8 cellular contexts compared by ENCODE assay signal in the genomic region with DNA sequence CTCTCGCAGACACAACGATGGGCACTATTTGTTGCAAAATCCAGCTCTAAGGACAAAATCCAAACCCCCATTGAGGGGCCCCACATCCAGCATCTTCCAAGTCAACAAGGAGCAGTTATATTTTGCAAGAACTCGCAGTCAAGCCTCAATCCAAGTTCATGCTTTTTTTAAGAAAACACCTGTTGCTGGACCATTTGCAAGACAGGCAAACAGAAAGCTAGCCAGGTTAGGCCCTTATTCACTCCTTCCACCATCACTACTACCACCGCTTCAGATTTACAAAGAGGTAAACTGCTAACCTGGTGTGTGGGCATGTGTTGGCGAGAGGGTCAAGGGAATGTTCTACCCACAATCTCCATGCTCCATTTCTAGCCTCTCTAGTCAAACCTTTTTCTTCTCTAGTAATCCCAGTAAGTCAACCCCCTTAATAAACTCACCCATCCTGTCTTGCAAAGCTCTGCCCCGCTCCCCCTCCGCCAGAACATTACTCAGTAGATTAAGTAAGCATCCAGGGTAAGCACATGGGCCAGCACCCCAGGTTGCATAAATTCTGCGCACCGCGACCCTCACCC. TPM values are rescaled to one million over a fixed set of nuclear protein-coding genes. Genes with fewer than 3 reads are reported as not detected.
DNase-seq lines count a peak whose midpoint lies in the region; ATAC-seq and TF ChIP-seq lines count a peak whose summit lies in the region.

No MANE protein-coding gene starts in this region.

- no peak for DNase-seq in activated naive CD4-positive, alpha-beta T cell treated with anti-CD3 and anti-CD28 coated beads, Interleukin-2, amount 10 ng/mL, durations not matched to agents 7 days and 5 days
- DNase-seq in activated naive CD4-positive, alpha-beta T cell treated with Interleukin-2 at 50 U/mL for 16 hours, result no peak
- DNase-seq in activated naive CD8-positive, alpha-beta T cell treated with anti-CD3 and anti-CD28 coated beads, Interleukin-2, amount 50 U/mL, for 24 hours, result no peak
- DNase-seq in tibial nerve (ENCODE audit: low spot score in 2 of 2) (no peak), NCI-H446 (lab: John Stamatoyannopoulos, UW) (no peak), cerebellar cortex (ENCODE audit: low spot score) (no peak)

- CTCF ChIA-PET in activated naive CD4-positive, alpha-beta T cell treated with anti-CD3 and anti-CD28 coated beads, Interleukin-2, amount 10 ng/mL, durations not matched to agents 7 days and 5 days (lab: Charles Lee), result interaction anchor here (1.4 to 1.9 kb wide), 4 partner anchors 9 to 241 kb away, joined by 3 to 5 read pairs (median 4); no protein-coding TSS in a partner anchor

- H3K36me3 Mint-ChIP-seq in activated naive CD4-positive, alpha-beta T cell treated with anti-CD3 and anti-CD28 coated beads, Interleukin-2, amount 10 ng/mL, durations not matched to agents 7 days and 5 days, result no peaks in the 10 kb centered on the region
- H3K36me3 Mint-ChIP-seq in activated naive CD8-positive, alpha-beta T cell treated with anti-CD3 and anti-CD28 coated beads, Interleukin-2, amount 50 U/mL, for 24 hours (ENCODE audit: low read depth), result peaks cover 6% of the 10 kb centered on the region

- H3K27ac Mint-ChIP-seq in activated naive CD4-positive, alpha-beta T cell treated with anti-CD3 and anti-CD28 coated beads, Interleukin-2, amount 10 ng/mL, durations not matched to agents 7 days and 5 days, result peak overlapping the region; percentile 64
- peak overlapping the region; percentile 72 for H3K27ac Mint-ChIP-seq in activated naive CD8-positive, alpha-beta T cell treated with anti-CD3 and anti-CD28 coated beads, Interleukin-2, amount 50 U/mL, for 24 hours

- peak overlapping the region; percentile 59 for H3K27ac ChIP-seq in layer of hippocampus (ENCODE audit: low read depth, low read length)
- H3K27ac ChIP-seq in tibial nerve, result peak overlapping the region; percentile 66 to 93 (median 83)

- H3K9me3 Mint-ChIP-seq in activated naive CD4-positive, alpha-beta T cell treated with anti-CD3 and anti-CD28 coated beads, Interleukin-2, amount 10 ng/mL, durations not matched to agents 7 days and 5 days, result no peaks in the 10 kb centered on the region
- H3K9me3 Mint-ChIP-seq in activated naive CD8-positive, alpha-beta T cell treated with anti-CD3 and anti-CD28 coated beads, Interleukin-2, amount 50 U/mL, for 24 hours, result no peaks in the 10 kb centered on the region

- peak overlapping the region; percentile 85 for H3K4me3 Mint-ChIP-seq in activated naive CD4-positive, alpha-beta T cell treated with anti-CD3 and anti-CD28 coated beads, Interleukin-2, amount 10 ng/mL, durations not matched to agents 7 days and 5 days
- H3K4me3 Mint-ChIP-seq in activated naive CD8-positive, alpha-beta T cell treated with anti-CD3 and anti-CD28 coated beads, Interleukin-2, amount 50 U/mL, for 24 hours, result peak overlapping the region; percentile 93

- TF ChIP-seq CTCF in tibial nerve (IDR thresholded peaks at IDR 0.05), result no peak

- no peak for TF ChIP-seq EP300 in tibial nerve (IDR thresholded peaks at IDR 0.05)

- ATAC-seq in activated naive CD8-positive, alpha-beta T cell treated with anti-CD3 and anti-CD28 coated beads, Interleukin-2, amount 50 U/mL, for 24 hours, result no peak
- no peak for ATAC-seq in HG03442 (IDR thresholded peaks at IDR 0.05; ENCODE audit: unreplicated experiment)

- H3K36me3 ChIP-seq in tibial nerve, result peaks cover 0 to 3% (median 0%) of the 10 kb centered on the region in 3 donors

- no peak for TF ChIP-seq POLR2A in tibial nerve (IDR thresholded peaks at IDR 0.05)

- H3K27me3 Mint-ChIP-seq in activated naive CD4-positive, alpha-beta T cell treated with anti-CD3 and anti-CD28 coated beads, Interleukin-2, amount 10 ng/mL, durations not matched to agents 7 days and 5 days, result no peaks in the 10 kb centered on the region
- no peaks in the 10 kb centered on the region for H3K27me3 Mint-ChIP-seq in activated naive CD8-positive, alpha-beta T cell treated with anti-CD3 and anti-CD28 coated beads, Interleukin-2, amount 50 U/mL, for 24 hours

- 41 to 44% methylated on average over 10 of the region's 10 CpGs for WGBS in tibial nerve, 2 donors

- H3K4me1 ChIP-seq in tibial nerve, result peaks cover 0 to 37% (median 8%) of the 10 kb centered on the region in 4 donors

- H3K27me3 ChIP-seq in layer of hippocampus (ENCODE audit: control insufficient read depth, insufficient read depth, low read length), result no peaks in the 10 kb centered on the region
- H3K27me3 ChIP-seq in tibial nerve, result no peaks in the 10 kb centered on the region

- peak overlapping the region; percentile 89 to 99 (median 92) for H3K4me3 ChIP-seq in tibial nerve

- H3K9me3 ChIP-seq in tibial nerve, result no peaks in the 10 kb centered on the region

- peaks cover 31% of the 10 kb centered on the region for H3K4me1 Mint-ChIP-seq in activated naive CD4-positive, alpha-beta T cell treated with anti-CD3 and anti-CD28 coated beads, Interleukin-2, amount 10 ng/mL, durations not matched to agents 7 days and 5 days
- H3K4me1 Mint-ChIP-seq in activated naive CD8-positive, alpha-beta T cell treated with anti-CD3 and anti-CD28 coated beads, Interleukin-2, amount 50 U/mL, for 24 hours, result peaks cover 31% of the 10 kb centered on the region

RNA-seq across cellular contexts. Expression of a gene that starts 0.7 kb away (rescaled TPM):
- 10 to 100 TPM; 60.1 to 82.2 (median 66.5) TPM for total RNA-seq in tibial nerve

RNA-seq across cellular contexts. Expression of a gene that starts 50.7 kb away (rescaled TPM):
- total RNA-seq in tibial nerve, result 100 to 1,000 TPM; 110 to 151 (median 114) TPM
